Comparison of ENCODE assay signal across 1 cellular context in genomic region chr1:23736437-23737134, GRCh38.
TF ChIP-seq lines count a peak whose summit lies in the region.

No MANE protein-coding gene starts in this region.

TF ChIP-seq in HEK293, 187 proteins besides CTCF, POLR2A, EP300 and RAD21:
- TF ChIP-seq ZNF10 (tag by site-specific recombination; IDR thresholded peaks at IDR 0.05) (no peak), ZNF121 (tag by site-specific recombination; IDR thresholded peaks at IDR 0.05) (peak; percentile 77; the same call in 1 of the 2 replicates)
